In genomic region chr2:37573818-37574388, GRCh38 we compare ENCODE assay signal across 12 cellular contexts.
A peak's percentile ranks its signal among the peaks of the same experiment; 100 is the strongest.
DNase-seq lines count a peak whose midpoint lies in the region; ATAC-seq and TF ChIP-seq lines count a peak whose summit lies in the region.
"Had no signal": no experiment of that assay in that cellular context is flagged by ENCODE, and none has a peak within 500 bp of the region (broad histone marks: within the 10 kb centered on the region; RNA-seq: fewer than 3 reads in every experiment).

No MANE protein-coding gene starts in this region.

- no peaks in the 10 kb centered on the region for H3F3A ChIP-seq in MM.1S (ENCODE audit: insufficient read depth, low read length)

- DNase-seq in MM.1S (peak; percentile 50), nephron progenitor cell (no peak), posterior vena cava (ENCODE audit: low spot score) (no peak), activated T-cell treated with anti-CD3 and anti-CD28 coated beads for 4 hours (no peak), NCI-H2081 (lab: John Stamatoyannopoulos, UW) (no peak)
- no peak for DNase-seq in stimulated activated CD4-positive, alpha-beta T cell treated with anti-CD3 and anti-CD28 coated beads, Interleukin-4, amount 100 ng/mL, for 24 hours
- DNase-seq: activated naive CD4-positive, alpha-beta T cell treated with anti-CD3 and anti-CD28 coated beads, Interleukin-2, amount 10 ng/mL, durations not matched to agents 7 days and 5 days; NCI-H2227 treated with DMSO at 0.1 percent for 48 hours had no signal

- no peak overlapping the region for H3K27ac ChIP-seq in MM.1S (ENCODE audit: low read length)

- no peaks in the 10 kb centered on the region for H3K79me2 ChIP-seq in MM.1S (ENCODE audit: low read length)

- H3K4me1 ChIP-seq in MM.1S (ENCODE audit: low read length), result peaks cover 9% of the 10 kb centered on the region; the same call in 1 of the 2 replicates

- H3K9me3 ChIP-seq in MM.1S (replicated peaks; ENCODE audit: insufficient read depth, low read length), result no peaks in the 10 kb centered on the region
- H3K9me3 ChIP-seq: esophagus muscularis mucosa had no signal

- no peaks in the 10 kb centered on the region for H3K36me3 Mint-ChIP-seq in nephron progenitor cell (ENCODE audit: low read depth)
- H3K36me3 Mint-ChIP-seq: activated naive CD4-positive, alpha-beta T cell treated with anti-CD3 and anti-CD28 coated beads, Interleukin-2, amount 10 ng/mL, durations not matched to agents 7 days and 5 days had no signal

- H3K9me2 ChIP-seq in MM.1S (replicated peaks; ENCODE audit: insufficient read depth, low read length), result no peaks in the 10 kb centered on the region

- H2AFZ ChIP-seq in MM.1S (ENCODE audit: low read length), result peak overlapping the region; percentile 36; the same call in 1 of the 2 replicates

- TF ChIP-seq CTCF in MM.1S (IDR thresholded peaks at IDR 0.05; ENCODE audit: low read length), result no peak
- TF ChIP-seq CTCF in nephron progenitor cell (IDR thresholded peaks at IDR 0.05), result no peak

- ATAC-seq in GM19023 (IDR thresholded peaks at IDR 0.05; ENCODE audit: unreplicated experiment), result peak; percentile 56
- peak; percentile 60 for ATAC-seq in HG02763 (IDR thresholded peaks at IDR 0.05; ENCODE audit: unreplicated experiment)

- H3K4me3 Mint-ChIP-seq in nephron progenitor cell, result no peak overlapping the region
- H3K4me3 Mint-ChIP-seq: activated naive CD4-positive, alpha-beta T cell treated with anti-CD3 and anti-CD28 coated beads, Interleukin-2, amount 10 ng/mL, durations not matched to agents 7 days and 5 days had no signal

- intact Hi-C loops in posterior vena cava (cut with DNase I), result no loop called here

- H3K27me3 ChIP-seq in MM.1S (replicated peaks; ENCODE audit: insufficient read depth, low read length), result no peaks in the 10 kb centered on the region
- H3K27me3 ChIP-seq: esophagus muscularis mucosa had no signal

- H4K20me1 ChIP-seq in MM.1S (ENCODE audit: insufficient read depth, low read length), result no peaks in the 10 kb centered on the region

- no peak overlapping the region for H3K4me3 ChIP-seq in MM.1S (ENCODE audit: low read length)
- H3K4me3 ChIP-seq: esophagus muscularis mucosa, lung had no signal

- H3K4me1 Mint-ChIP-seq in nephron progenitor cell, result no peaks in the 10 kb centered on the region

- no peak overlapping the region for H3K9ac ChIP-seq in MM.1S (ENCODE audit: low read length)

- H3K4me2 ChIP-seq in MM.1S (ENCODE audit: low read depth, low read length), result peak overlapping the region; percentile 36

- peak overlapping the region; percentile 54 for H3K27ac Mint-ChIP-seq in nephron progenitor cell
- H3K27ac Mint-ChIP-seq: activated naive CD4-positive, alpha-beta T cell treated with anti-CD3 and anti-CD28 coated beads, Interleukin-2, amount 10 ng/mL, durations not matched to agents 7 days and 5 days had no signal

- no peaks in the 10 kb centered on the region for H3K36me3 ChIP-seq in MM.1S (replicated peaks; ENCODE audit: insufficient read depth, low read length)
- H3K36me3 ChIP-seq: esophagus muscularis mucosa had no signal

- H3K9me3 Mint-ChIP-seq in nephron progenitor cell, result peaks cover 4% of the 10 kb centered on the region

- no peaks in the 10 kb centered on the region for H3K27me3 Mint-ChIP-seq in nephron progenitor cell (ENCODE audit: low read depth, poor library complexity)
